In genomic region chr12:105425263-105426174, GRCh38 we compare ENCODE assay signal across 1 cellular context.
TF ChIP-seq lines count a peak whose summit lies in the region.

No MANE protein-coding gene starts in this region.

TF ChIP-seq in HCT116, 20 proteins besides CTCF, POLR2A, EP300 and RAD21 (continued from another document):
- TF ChIP-seq TCF7L2 (IDR thresholded peaks at IDR 0.05; ENCODE audit: borderline replicate concordance, extremely low read depth, insufficient read depth, insufficient read length), result no peak
